Comparison of ENCODE assay signal across 17 cellular contexts in the genomic region with DNA sequence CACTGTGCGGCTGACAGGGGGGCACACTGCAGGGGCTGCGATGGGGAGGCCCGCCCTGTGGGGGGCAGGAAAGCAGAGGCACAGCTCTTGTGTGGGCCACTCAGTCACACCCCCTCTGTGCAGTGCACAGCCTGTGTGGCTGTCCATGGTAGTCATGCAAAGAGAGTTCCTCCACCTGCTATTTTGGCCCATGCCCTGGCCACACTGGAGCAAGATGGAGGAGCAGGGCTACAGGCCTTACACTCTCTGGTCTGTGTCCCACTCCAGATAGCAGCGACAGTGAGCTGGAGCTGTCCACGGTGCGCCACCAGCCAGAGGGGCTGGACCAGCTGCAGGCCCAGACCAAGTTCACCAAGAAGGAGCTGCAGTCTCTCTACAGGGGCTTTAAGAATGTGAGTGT. TPM values are rescaled to one million over a fixed set of nuclear protein-coding genes. Genes with fewer than 3 reads are reported as not detected.
A peak's percentile ranks its signal among the peaks of the same experiment; 100 is the strongest.
DNase-seq lines count a peak whose midpoint lies in the region; ATAC-seq and TF ChIP-seq lines count a peak whose summit lies in the region.
"Had no signal": no experiment of that assay in that cellular context is flagged by ENCODE, and none has a peak within 500 bp of the region (broad histone marks: within the 10 kb centered on the region; RNA-seq: fewer than 3 reads in every experiment).

No MANE protein-coding gene starts in this region.

- DNase-seq in left ventricle myocardium inferior (peak; percentile 10), right atrium auricular region (ENCODE audit: low spot score) (no peak), coronary artery (ENCODE audit: low spot score) (peak; percentile 50), neuronal stem cell (ENCODE audit: low spot score) (no peak), SK-N-DZ (ENCODE audit: low spot score) (no peak)
- DNase-seq: ACHN, Caco-2, DMS153, KG1, NCI-H1436 treated with DMSO at 0.1 percent for 48 hours, NCI-H2029 treated with DMSO at 0.1 percent for 48 hours, NCI-H2171 treated with DMSO at 0.1 percent for 48 hours, NCI-H446 treated with DMSO at 0.1 percent for 48 hours, NCI-H748 treated with DMSO at 0.1 percent for 48 hours had no signal

- no peak overlapping the region for H2BK120ac ChIP-seq in neuronal stem cell (ENCODE audit: low read depth, low read length)

- H2BK5ac ChIP-seq in neuronal stem cell (ENCODE audit: low read length), result peak overlapping the region; percentile 26

- H3K18ac ChIP-seq in neuronal stem cell (ENCODE audit: low read length), result peak overlapping the region; percentile 28

- H4K91ac ChIP-seq in neuronal stem cell (ENCODE audit: low read depth, low read length, poor library complexity), result no peak overlapping the region

- intact Hi-C loops in left ventricle myocardium inferior (cut with micrococcal nuclease), result no loop called here

- H3K14ac ChIP-seq in neuronal stem cell (ENCODE audit: low read length), result peak overlapping the region; percentile 84

- H3K27ac ChIP-seq in left ventricle myocardium inferior (replicated peaks) (no peak overlapping the region), right atrium auricular region (no peak overlapping the region), coronary artery (no peak overlapping the region), neuronal stem cell (replicated peaks; ENCODE audit: low read length) (no peak overlapping the region)
- H3K27ac ChIP-seq: RWPE1 had no signal

- peak overlapping the region; percentile 21 for H3K9ac ChIP-seq in neuronal stem cell (ENCODE audit: low read depth, low read length, poor library complexity)

- H3K4me3 ChIP-seq in left ventricle myocardium inferior (no peak overlapping the region), right atrium auricular region (no peak overlapping the region), coronary artery (no peak overlapping the region), neuronal stem cell (ENCODE audit: low read length in 2 of 2) (no peak overlapping the region)

- H3K23ac ChIP-seq in neuronal stem cell (ENCODE audit: low read depth, low read length, poor library complexity), result peak overlapping the region; percentile 80

- WGBS in neuronal stem cell (ENCODE audit: extremely low coverage in 2 of 2, insufficient read length in 2 of 2, insufficient replicate concordance in 1 of 2), 2 donors, result no CpG with 5 or more reads among the region's 6 CpGs

- no peak overlapping the region for H2BK15ac ChIP-seq in neuronal stem cell (ENCODE audit: low read length)

- no peak overlapping the region for H2AFZ ChIP-seq in neuronal stem cell (ENCODE audit: low read length)

- no peaks in the 10 kb centered on the region for H3K79me1 ChIP-seq in neuronal stem cell (ENCODE audit: low read depth, low read length)

- no peak overlapping the region for H3K4me2 ChIP-seq in neuronal stem cell (ENCODE audit: insufficient read depth, low read length, poor library complexity, severe bottlenecking)

- TF ChIP-seq CTCF in left ventricle myocardium inferior (IDR thresholded peaks at IDR 0.05; ENCODE audit: borderline replicate concordance) (no peak), right atrium auricular region (IDR thresholded peaks at IDR 0.05) (no peak), coronary artery (IDR thresholded peaks at IDR 0.05) (no peak)

- H3K4me1 ChIP-seq in left ventricle myocardium inferior, result no peaks in the 10 kb centered on the region
- no peaks in the 10 kb centered on the region for H3K4me1 ChIP-seq in right atrium auricular region
- no peaks in the 10 kb centered on the region for H3K4me1 ChIP-seq in neuronal stem cell (ENCODE audit: control insufficient read depth in 2 of 2, insufficient read depth in 1 of 2, low read depth in 1 of 2, low read length in 2 of 2)
- H3K4me1 ChIP-seq: Caco-2 had no signal

- peak overlapping the region; percentile 8 for H3K4ac ChIP-seq in neuronal stem cell (ENCODE audit: low read length)

- peak overlapping the region; percentile 42 for H2AK5ac ChIP-seq in neuronal stem cell (ENCODE audit: low read depth, low read length)

- no peak overlapping the region for H2BK12ac ChIP-seq in neuronal stem cell (ENCODE audit: low read length)

- ATAC-seq in GM21390 (IDR thresholded peaks at IDR 0.05; ENCODE audit: unreplicated experiment), result no peak
- ATAC-seq in HG03108 (IDR thresholded peaks at IDR 0.05; ENCODE audit: unreplicated experiment), result no peak

- H3K9me3 ChIP-seq in left ventricle myocardium inferior (replicated peaks) (peaks cover 11% of the 10 kb centered on the region), right atrium auricular region (no peaks in the 10 kb centered on the region), neuronal stem cell (replicated peaks in 1 of 2; ENCODE audit: control insufficient read depth in 2 of 2, insufficient read depth in 1 of 2, low read depth in 1 of 2, low read length in 2 of 2) (no peaks in the 10 kb centered on the region)
- H3K9me3 ChIP-seq: Caco-2 had no signal

- H3K27me3 ChIP-seq in left ventricle myocardium inferior (ENCODE audit: low read depth) (peaks cover 3% of the 10 kb centered on the region), right atrium auricular region (no peaks in the 10 kb centered on the region), neuronal stem cell (ENCODE audit: control insufficient read depth in 3 of 3, insufficient read depth in 3 of 3, low read depth in 1 of 3, low read length in 3 of 3) (peaks cover 0 to 5% (median 0%) of the 10 kb centered on the region in 3 experiments)

- no peak overlapping the region for H4K8ac ChIP-seq in neuronal stem cell (ENCODE audit: low read depth, low read length)

- H3K36me3 ChIP-seq in left ventricle myocardium inferior, result peaks cover 5% of the 10 kb centered on the region
- H3K36me3 ChIP-seq in right atrium auricular region, result no peaks in the 10 kb centered on the region
- H3K36me3 ChIP-seq in neuronal stem cell (replicated peaks in 1 of 2; ENCODE audit: control insufficient read depth in 2 of 2, insufficient read depth in 2 of 2, low read length in 2 of 2), result no peaks in the 10 kb centered on the region

RNA-seq across cellular contexts. Expression of gene FAHD2A, which starts 28.5 kb away (rescaled TPM):
- total RNA-seq in left ventricle myocardium inferior, result 32.4 TPM
- 10 to 100 TPM; 19.9 to 27.5 TPM for total RNA-seq in right atrium auricular region
- polyA plus RNA-seq in neuronal stem cell (2013, experiment 1 of 2), result 19.9 TPM
- polyA plus RNA-seq in neuronal stem cell (2013, experiment 2 of 2), result 18.9 TPM
- 24.4 and 31.2 TPM in 2 replicates for polyA plus RNA-seq in SK-N-DZ (2014; cell fraction: cytosol; rRNA removed)
- 61.1 and 70.7 TPM in 2 replicates for polyA plus RNA-seq in SK-N-DZ (2014; cell fraction: nucleus; rRNA removed)

Comparison
In these comparisons a context has a peak if more than half of its experiments do, and no peak if none do; other contexts are left out.
1. DNase-seq: peak in left ventricle myocardium inferior (single experiment) and coronary artery (single experiment); none in right atrium auricular region (single experiment), neuronal stem cell (single experiment) and SK-N-DZ (single experiment).